Comparison of ENCODE assay signal across 1 cellular context in genomic region chr15:48974865-48975264, GRCh38.
TF ChIP-seq lines count a peak whose summit lies in the region.

No MANE protein-coding gene starts in this region.

TF ChIP-seq in GM23338, 12 proteins besides CTCF, POLR2A, EP300 and RAD21 (continued from another document):
- TF ChIP-seq EZH2 (IDR thresholded peaks at IDR 0.05; ENCODE audit: low read depth, unreplicated experiment) = no peak
- no peak for TF ChIP-seq NANOG (IDR thresholded peaks at IDR 0.05; ENCODE audit: borderline replicate concordance)
- no peak for TF ChIP-seq ZNF114 (CRISPR knock-in tag; IDR thresholded peaks at IDR 0.05)
- TF ChIP-seq JUNB (IDR thresholded peaks at IDR 0.05; ENCODE audit: unreplicated experiment) = no peak
- no peak for TF ChIP-seq STAT1 (IDR thresholded peaks at IDR 0.05; ENCODE audit: unreplicated experiment)
- no peak for TF ChIP-seq ETS1 (IDR thresholded peaks at IDR 0.05)
- TF ChIP-seq EZH2phosphoT487 (IDR thresholded peaks at IDR 0.05; ENCODE audit: unreplicated experiment) = no peak
- no peak for TF ChIP-seq REST (IDR thresholded peaks at IDR 0.05; ENCODE audit: unreplicated experiment)
- TF ChIP-seq POLR2AphosphoS5 (IDR thresholded peaks at IDR 0.05; ENCODE audit: low read depth) = no peak
TF ChIP-seq in GM23338: peak in this region for 0.
